In the genomic region with DNA sequence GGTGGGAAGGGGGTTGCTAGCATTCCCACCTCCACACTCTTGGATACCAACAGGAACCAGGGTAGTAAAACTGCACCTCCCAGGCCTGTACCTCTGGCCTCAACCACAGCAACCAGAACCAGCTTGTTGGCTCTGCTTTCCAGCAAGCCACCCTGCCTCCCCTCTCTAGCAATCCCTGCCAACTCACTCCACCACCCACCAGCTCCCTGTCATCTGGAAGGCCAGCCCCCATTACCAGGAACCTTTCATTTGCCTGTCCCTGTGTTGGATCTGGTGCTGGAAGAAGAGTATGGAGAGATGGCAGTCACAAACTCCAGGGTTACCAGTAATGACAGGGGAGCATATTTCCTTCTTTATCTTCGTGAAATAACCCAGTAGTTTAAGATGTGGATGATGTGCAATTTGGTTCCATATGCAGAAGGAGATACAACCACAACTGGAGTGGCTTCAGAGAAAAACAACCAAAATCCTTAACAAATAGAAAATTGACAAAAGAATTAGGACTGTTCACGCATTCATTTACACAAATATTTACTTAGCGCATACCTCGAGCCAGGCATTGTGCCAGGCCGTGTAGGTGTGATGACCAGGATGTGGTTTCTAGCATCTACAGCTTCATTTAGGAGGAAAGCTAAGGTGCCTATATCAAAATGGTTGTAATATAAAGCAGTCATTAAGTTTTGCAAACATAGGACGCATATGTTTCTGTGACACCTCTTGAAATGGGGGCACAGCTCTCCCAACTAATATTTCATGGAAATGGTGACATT, we compare ENCODE assay signal across 16 cellular contexts. TPM values are rescaled to one million over a fixed set of nuclear protein-coding genes. Genes with fewer than 3 reads are reported as not detected.
DNase-seq lines count a peak whose midpoint lies in the region; ATAC-seq and TF ChIP-seq lines count a peak whose summit lies in the region.
"Had no signal": no experiment of that assay in that cellular context is flagged by ENCODE, and none has a peak within 500 bp of the region (broad histone marks: within the 10 kb centered on the region; RNA-seq: fewer than 3 reads in every experiment).

No MANE protein-coding gene starts in this region.

- H3K9me3 ChIP-seq in mesenchymal stem cell (ENCODE audit: control insufficient read depth, low read length) = no peaks in the 10 kb centered on the region

- no peak overlapping the region for H2BK15ac ChIP-seq in mesenchymal stem cell (ENCODE audit: low read depth, poor library complexity, severe bottlenecking)

- H3K9me3 Mint-ChIP-seq in natural killer cell treated with Interleukin-12 subunit alpha and Interleukin-12 subunit beta and Interleukin-15 and Interleukin-18, amount 100 ng/mL, for 72 hours = no peaks in the 10 kb centered on the region
- no peaks in the 10 kb centered on the region for H3K9me3 Mint-ChIP-seq in natural killer cell

- ATAC-seq in natural killer cell treated with Interleukin-12 subunit alpha and Interleukin-12 subunit beta and Interleukin-15 and Interleukin-18, amount 100 ng/mL, for 72 hours = no peak
- no peak for ATAC-seq in natural killer cell
- ATAC-seq: K562 had no signal

- peak overlapping the region in 1 of 2 donors; percentile 40 for H3K27ac Mint-ChIP-seq in natural killer cell treated with Interleukin-12 subunit alpha and Interleukin-12 subunit beta and Interleukin-15 and Interleukin-18, amount 100 ng/mL, for 72 hours
- H3K27ac Mint-ChIP-seq in natural killer cell = no peak overlapping the region

- H3K23ac ChIP-seq in mesenchymal stem cell (ENCODE audit: low read length in 2 of 2) = no peak overlapping the region

- H2BK12ac ChIP-seq in mesenchymal stem cell (ENCODE audit: low read length in 2 of 2) = no peak overlapping the region

- peaks cover 26 to 32% of the 10 kb centered on the region in 2 donors for H3K27me3 Mint-ChIP-seq in natural killer cell treated with Interleukin-12 subunit alpha and Interleukin-12 subunit beta and Interleukin-15 and Interleukin-18, amount 100 ng/mL, for 72 hours
- peaks cover 21 to 42% of the 10 kb centered on the region in 2 donors for H3K27me3 Mint-ChIP-seq in natural killer cell (ENCODE audit: low read depth in 2 of 2)

- no peak overlapping the region for H4K8ac ChIP-seq in mesenchymal stem cell (ENCODE audit: low read length)

- peaks cover 40 to 82% of the 10 kb centered on the region in 2 experiments for H3K27me3 ChIP-seq in mesenchymal stem cell (ENCODE audit: control insufficient read depth in 1 of 2, insufficient read depth in 1 of 2, low read length in 2 of 2)
- H3K27me3 ChIP-seq: cardiac muscle cell had no signal

- H3K36me3 ChIP-seq in mesenchymal stem cell (ENCODE audit: control insufficient read depth in 1 of 2, insufficient read depth in 2 of 2, low read depth in 1 of 2, low read length in 2 of 2) = no peaks in the 10 kb centered on the region
- H3K36me3 ChIP-seq: cardiac muscle cell had no signal

- no peak overlapping the region for H2BK5ac ChIP-seq in mesenchymal stem cell (ENCODE audit: low read depth, low read length, poor library complexity, severe bottlenecking)

- no peak overlapping the region for H2BK120ac ChIP-seq in mesenchymal stem cell (ENCODE audit: low read depth, low read length)

- H3K36me3 Mint-ChIP-seq in natural killer cell treated with Interleukin-12 subunit alpha and Interleukin-12 subunit beta and Interleukin-15 and Interleukin-18, amount 100 ng/mL, for 72 hours = peaks cover 5% of the 10 kb centered on the region
- no peaks in the 10 kb centered on the region for H3K36me3 Mint-ChIP-seq in natural killer cell

- H2AFZ ChIP-seq in mesenchymal stem cell (ENCODE audit: low read depth, low read length) = no peak overlapping the region

- no peak overlapping the region for H3K9ac ChIP-seq in mesenchymal stem cell (ENCODE audit: low read length)

- peak; percentile 38 for DNase-seq in natural killer cell treated with Interleukin-12 subunit alpha and Interleukin-12 subunit beta and Interleukin-15 and Interleukin-18, amount 100 ng/mL, for 72 hours (ENCODE audit: low spot score)
- DNase-seq in natural killer cell (no peak), NCI-H2196 (lab: John Stamatoyannopoulos, UW; ENCODE audit: unreplicated experiment) (peak; percentile 49), epithelial cell of esophagus (ENCODE audit: low read depth) (peak; percentile 81), mesenchymal stem cell (no peak), AML-193 (lab: John Stamatoyannopoulos, UW) (no peak), iPS-NIHi7 (ENCODE audit: extremely low spot score) (no peak)
- no peak for DNase-seq in activated CD4-positive, alpha-beta T cell treated with anti-CD3 and anti-CD28 coated beads for 48 hours
- DNase-seq: activated CD8-positive, alpha-beta memory T cell treated with anti-CD3 and anti-CD28 coated beads for 24 hours; activated gamma-delta T cell; NCI-H1694 treated with DMSO at 0.1 percent for 48 hours had no signal

- no peak overlapping the region for H3K4me3 ChIP-seq in epithelial cell of esophagus (ENCODE audit: low read length)
- H3K4me3 ChIP-seq in mesenchymal stem cell (ENCODE audit: insufficient read depth in 1 of 2, low read depth in 1 of 2, low read length in 2 of 2) = no peak overlapping the region
- H3K4me3 ChIP-seq: cardiac muscle cell, K562, SK-N-MC had no signal

- H3K4ac ChIP-seq in mesenchymal stem cell (ENCODE audit: low read depth in 1 of 2, low read length in 2 of 2) = no peak overlapping the region

- H3K18ac ChIP-seq in mesenchymal stem cell (ENCODE audit: low read depth in 1 of 2, low read length in 2 of 2) = no peak overlapping the region

- H3K4me2 ChIP-seq in mesenchymal stem cell (ENCODE audit: low read length, poor library complexity, severe bottlenecking) = no peak overlapping the region

- peak overlapping the region; percentile 15 for H3K4me3 Mint-ChIP-seq in natural killer cell treated with Interleukin-12 subunit alpha and Interleukin-12 subunit beta and Interleukin-15 and Interleukin-18, amount 100 ng/mL, for 72 hours
- H3K4me3 Mint-ChIP-seq in natural killer cell = no peak overlapping the region

- H3K4me1 ChIP-seq in mesenchymal stem cell (ENCODE audit: control insufficient read depth, insufficient read depth, low read depth, low read length) = peaks cover 10% of the 10 kb centered on the region

- intact Hi-C loops in natural killer cell (cut with micrococcal nuclease) = loop anchor here (5.0 kb wide), 1 partner anchor 34 kb away; no protein-coding TSS in a partner anchor

- no peak overlapping the region for H4K91ac ChIP-seq in mesenchymal stem cell (ENCODE audit: low read length)

- H3K4me1 Mint-ChIP-seq in natural killer cell treated with Interleukin-12 subunit alpha and Interleukin-12 subunit beta and Interleukin-15 and Interleukin-18, amount 100 ng/mL, for 72 hours (ENCODE audit: low read depth in 2 of 2) = peaks cover 33 to 36% of the 10 kb centered on the region in 2 donors
- peaks cover 18 to 29% of the 10 kb centered on the region in 2 donors for H3K4me1 Mint-ChIP-seq in natural killer cell

- H2AK5ac ChIP-seq in mesenchymal stem cell (ENCODE audit: low read length, severe bottlenecking) = no peak overlapping the region

- no peak overlapping the region for H3K14ac ChIP-seq in mesenchymal stem cell (ENCODE audit: low read length in 2 of 2)

- TF ChIP-seq CTCF in natural killer cell (IDR thresholded peaks at IDR 0.05) (no peak), epithelial cell of esophagus (IDR thresholded peaks at IDR 0.05; ENCODE audit: insufficient read depth, low read depth, low read length, missing control alignments) (no peak)

- WGBS in mesenchymal stem cell = 86% methylated on average over 5 of the region's 6 CpGs

- no peak overlapping the region for H3K27ac ChIP-seq in mesenchymal stem cell (ENCODE audit: low read length, poor library complexity, severe bottlenecking)
- H3K27ac ChIP-seq: C4-2B, cardiac muscle cell, SK-N-MC had no signal

- H3K79me1 ChIP-seq in mesenchymal stem cell (replicated peaks; ENCODE audit: low read length, poor library complexity, severe bottlenecking) = no peaks in the 10 kb centered on the region

RNA-seq across cellular contexts. Expression of gene B4GALNT3, which starts 3.4 kb away (rescaled TPM):
- 10 to 100 TPM; 14.1 to 20.6 TPM for total RNA-seq in natural killer cell treated with Interleukin-12 subunit alpha and Interleukin-12 subunit beta and Interleukin-15 and Interleukin-18, amount 100 ng/mL, for 72 hours
- 1 to 10 TPM in 1 of 3 donors, under 1 TPM in 1, not detected in 1; 0.93 to 4.2 TPM for total RNA-seq in natural killer cell
- polyA plus RNA-seq in mesenchymal stem cell (2013, experiment 1 of 2) = 3.1 TPM
- polyA plus RNA-seq in mesenchymal stem cell (2013, experiment 2 of 2) = 3.2 TPM
- total RNA-seq: pulmonary artery endothelial cell had no signal

Comparison
In these comparisons a context has a peak if more than half of its experiments do, and no peak if none do; other contexts are left out.
1. DNase-seq: peak in natural killer cell treated with Interleukin-12 subunit alpha and Interleukin-12 subunit beta and Interleukin-15 and Interleukin-18, amount 100 ng/mL, for 72 hours (single experiment), NCI-H2196 (single experiment) and epithelial cell of esophagus (single experiment); none in natural killer cell (single experiment), activated CD4-positive, alpha-beta T cell treated with anti-CD3 and anti-CD28 coated beads for 48 hours (single experiment), mesenchymal stem cell (single experiment), AML-193 (0 of 2) and iPS-NIHi7 (single experiment).